9 cellular contexts compared by ENCODE assay signal in genomic region chr11:117814204-117814765, GRCh38. TPM values are rescaled to one million over a fixed set of nuclear protein-coding genes. Genes with fewer than 3 reads are reported as not detected.
DNase-seq lines count a peak whose midpoint lies in the region; ATAC-seq and TF ChIP-seq lines count a peak whose summit lies in the region.
"Had no signal": no experiment of that assay in that cellular context is flagged by ENCODE, and none has a peak within 500 bp of the region (broad histone marks: within the 10 kb centered on the region; RNA-seq: fewer than 3 reads in every experiment).

No MANE protein-coding gene starts in this region.

- ATAC-seq in GM18907 (IDR thresholded peaks at IDR 0.05; ENCODE audit: unreplicated experiment) (peak; percentile 13), HG02981 (IDR thresholded peaks at IDR 0.05; ENCODE audit: unreplicated experiment) (peak; percentile 9), HG02798 (IDR thresholded peaks at IDR 0.05; ENCODE audit: poor library complexity, unreplicated experiment) (no peak)
- ATAC-seq in activated T-helper 17 cell treated with anti-CD3 and anti-CD28 coated beads, Interleukin-2, amount 50 U/mL, for 72 hours (replicated peaks) = no peak

- in situ Hi-C loops in ACHN (cut with HindIII; ENCODE audit: low pct_ligation_motif_present, low pct_unique_long_range_greater_than_20kb, low sequenced_read_pairs) = loop anchor here (25.0 kb wide), 1 partner anchor 377 kb away; no protein-coding TSS in a partner anchor

- H3K36me3 Mint-ChIP-seq in activated T-helper 17 cell treated with anti-CD3 and anti-CD28 coated beads, Interleukin-2, amount 50 U/mL, for 72 hours (ENCODE audit: low read depth) = no peaks in the 10 kb centered on the region
- no peaks in the 10 kb centered on the region for H3K36me3 Mint-ChIP-seq in nephron progenitor cell (ENCODE audit: low read depth)

- peaks cover 4% of the 10 kb centered on the region for H3K27me3 Mint-ChIP-seq in activated T-helper 17 cell treated with anti-CD3 and anti-CD28 coated beads, Interleukin-2, amount 50 U/mL, for 72 hours
- H3K27me3 Mint-ChIP-seq in nephron progenitor cell (ENCODE audit: low read depth, poor library complexity) = peaks cover 34% of the 10 kb centered on the region

- DNase-seq in nephron progenitor cell (no peak), CD1c-positive myeloid dendritic cell (ENCODE audit: extremely low spot score) (no peak), ACHN (no peak), HEK293T (ENCODE audit: extremely low spot score) (no peak)
- DNase-seq: NCI-H1694 had no signal

- H3K4me1 Mint-ChIP-seq in activated T-helper 17 cell treated with anti-CD3 and anti-CD28 coated beads, Interleukin-2, amount 50 U/mL, for 72 hours = peaks cover 49% of the 10 kb centered on the region
- H3K4me1 Mint-ChIP-seq in nephron progenitor cell = peaks cover 90% of the 10 kb centered on the region

- H3K9me3 Mint-ChIP-seq in activated T-helper 17 cell treated with anti-CD3 and anti-CD28 coated beads, Interleukin-2, amount 50 U/mL, for 72 hours = no peaks in the 10 kb centered on the region
- no peaks in the 10 kb centered on the region for H3K9me3 Mint-ChIP-seq in nephron progenitor cell

- peak overlapping the region; percentile 76 for H3K4me3 Mint-ChIP-seq in activated T-helper 17 cell treated with anti-CD3 and anti-CD28 coated beads, Interleukin-2, amount 50 U/mL, for 72 hours
- peak overlapping the region; percentile 59 for H3K4me3 Mint-ChIP-seq in nephron progenitor cell

- POLR2A ChIA-PET in HEK293T (lab: Yijun Ruan, JAX) = no interaction called here

- H3K27ac Mint-ChIP-seq in activated T-helper 17 cell treated with anti-CD3 and anti-CD28 coated beads, Interleukin-2, amount 50 U/mL, for 72 hours = peak overlapping the region; percentile 92
- no peak overlapping the region for H3K27ac Mint-ChIP-seq in nephron progenitor cell

- TF ChIP-seq CTCF in nephron progenitor cell (IDR thresholded peaks at IDR 0.05) = no peak

- CTCF ChIA-PET in HEK293T (lab: Yijun Ruan, JAX) = interaction anchor here (3.7 to 5.5 kb wide), 2 partner anchors 133 to 388 kb away, joined by 28 to 45 read pairs; no protein-coding TSS in a partner anchor

TF ChIP-seq in HEK293T, 16 proteins besides CTCF, POLR2A, EP300 and RAD21:
- TF ChIP-seq TARDBP (IDR thresholded peaks at IDR 0.05) (no peak), ZNF384 (IDR thresholded peaks at IDR 0.05) (no peak), LEF1 (IDR thresholded peaks at IDR 0.05; ENCODE audit: borderline replicate concordance) (no peak), FOXM1 (IDR thresholded peaks at IDR 0.05; ENCODE audit: borderline replicate concordance) (no peak), HDGF (IDR thresholded peaks at IDR 0.05; ENCODE audit: borderline replicate concordance) (no peak), SP1 (IDR thresholded peaks at IDR 0.05) (no peak), FOXK2 (IDR thresholded peaks at IDR 0.05) (no peak), ELF4 (IDR thresholded peaks at IDR 0.05) (no peak), CTBP1 (IDR thresholded peaks at IDR 0.05; ENCODE audit: borderline replicate concordance) (no peak), L3MBTL2 (conservative IDR thresholded peaks at IDR 0.05) (no peak), SUZ12 (IDR thresholded peaks at IDR 0.05) (no peak), ARNT (IDR thresholded peaks at IDR 0.05) (no peak), FOXA1 (IDR thresholded peaks at IDR 0.05) (no peak), NFRKB (IDR thresholded peaks at IDR 0.05) (no peak), BHLHE40 (IDR thresholded peaks at IDR 0.05; ENCODE audit: borderline replicate concordance) (no peak)
- TF ChIP-seq, protein P1, sequence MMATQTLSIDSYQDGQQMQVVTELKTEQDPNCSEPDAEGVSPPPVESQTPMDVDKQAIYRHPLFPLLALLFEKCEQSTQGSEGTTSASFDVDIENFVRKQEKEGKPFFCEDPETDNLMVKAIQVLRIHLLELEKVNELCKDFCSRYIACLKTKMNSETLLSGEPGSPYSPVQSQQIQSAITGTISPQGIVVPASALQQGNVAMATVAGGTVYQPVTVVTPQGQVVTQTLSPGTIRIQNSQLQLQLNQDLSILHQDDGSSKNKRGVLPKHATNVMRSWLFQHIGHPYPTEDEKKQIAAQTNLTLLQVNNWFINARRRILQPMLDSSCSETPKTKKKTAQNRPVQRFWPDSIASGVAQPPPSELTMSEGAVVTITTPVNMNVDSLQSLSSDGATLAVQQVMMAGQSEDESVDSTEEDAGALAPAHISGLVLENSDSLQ (IDR thresholded peaks at IDR 0.05) = no peak

RNA-seq across cellular contexts. Expression of gene FXYD2, which starts 10.3 kb away (rescaled TPM):
- total RNA-seq in activated T-helper 17 cell treated with anti-CD3 and anti-CD28 coated beads, Interleukin-2, amount 50 U/mL, for 72 hours = 1 to 10 TPM in 1 of 2 donors, not detected in 1; 1.4 TPM

RNA-seq across cellular contexts. Expression of gene DSCAML1, which starts 17.3 kb away (rescaled TPM):
- 1 to 10 TPM in 1 of 2 donors, not detected in 1; 2.8 TPM for total RNA-seq in activated T-helper 17 cell treated with anti-CD3 and anti-CD28 coated beads, Interleukin-2, amount 50 U/mL, for 72 hours

Comparison
In these comparisons a context has a peak if more than half of its experiments do, and no peak if none do; other contexts are left out.
1. ATAC-seq: peak in GM18907 (single experiment) and HG02981 (single experiment); none in activated T-helper 17 cell treated with anti-CD3 and anti-CD28 coated beads, Interleukin-2, amount 50 U/mL, for 72 hours (single experiment) and HG02798 (single experiment).